ENCODE assay signal across 1 cellular context in the genomic region with DNA sequence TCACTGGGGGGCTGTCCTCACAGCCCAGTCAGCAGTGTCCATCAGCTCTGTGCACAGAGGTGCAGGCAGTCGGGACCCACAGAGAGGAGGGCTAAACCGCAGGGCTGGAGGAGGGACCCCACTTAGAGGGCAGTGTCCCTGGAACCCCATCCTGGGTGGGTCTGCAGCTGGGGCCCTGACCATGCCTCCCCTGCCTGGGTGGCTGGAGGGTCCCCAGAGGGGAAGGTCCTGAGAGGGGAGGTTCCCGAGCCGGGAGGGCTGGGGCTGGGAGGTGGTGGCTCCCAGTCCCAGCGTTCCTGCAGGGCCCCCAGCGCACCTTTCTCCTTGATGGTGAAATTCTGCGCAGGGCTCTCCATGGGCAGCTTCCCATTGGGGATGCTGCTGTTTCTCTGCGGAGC.
TF ChIP-seq lines count a peak whose summit lies in the region.

No MANE protein-coding gene starts in this region.

TF ChIP-seq in WTC11, 78 proteins besides CTCF, POLR2A, EP300 and RAD21 (continued from another document):
- no peak for TF ChIP-seq E2F1 (CRISPR knock-in tag; IDR thresholded peaks at IDR 0.05)
- no peak for TF ChIP-seq MYBL2 (CRISPR knock-in tag; IDR thresholded peaks at IDR 0.05)
- TF ChIP-seq GRHL2 (CRISPR knock-in tag; IDR thresholded peaks at IDR 0.05; ENCODE audit: insufficient replicate concordance, severe bottlenecking), result no peak
- TF ChIP-seq ETV6 (CRISPR knock-in tag; IDR thresholded peaks at IDR 0.05), result no peak
- TF ChIP-seq, protein P1, sequence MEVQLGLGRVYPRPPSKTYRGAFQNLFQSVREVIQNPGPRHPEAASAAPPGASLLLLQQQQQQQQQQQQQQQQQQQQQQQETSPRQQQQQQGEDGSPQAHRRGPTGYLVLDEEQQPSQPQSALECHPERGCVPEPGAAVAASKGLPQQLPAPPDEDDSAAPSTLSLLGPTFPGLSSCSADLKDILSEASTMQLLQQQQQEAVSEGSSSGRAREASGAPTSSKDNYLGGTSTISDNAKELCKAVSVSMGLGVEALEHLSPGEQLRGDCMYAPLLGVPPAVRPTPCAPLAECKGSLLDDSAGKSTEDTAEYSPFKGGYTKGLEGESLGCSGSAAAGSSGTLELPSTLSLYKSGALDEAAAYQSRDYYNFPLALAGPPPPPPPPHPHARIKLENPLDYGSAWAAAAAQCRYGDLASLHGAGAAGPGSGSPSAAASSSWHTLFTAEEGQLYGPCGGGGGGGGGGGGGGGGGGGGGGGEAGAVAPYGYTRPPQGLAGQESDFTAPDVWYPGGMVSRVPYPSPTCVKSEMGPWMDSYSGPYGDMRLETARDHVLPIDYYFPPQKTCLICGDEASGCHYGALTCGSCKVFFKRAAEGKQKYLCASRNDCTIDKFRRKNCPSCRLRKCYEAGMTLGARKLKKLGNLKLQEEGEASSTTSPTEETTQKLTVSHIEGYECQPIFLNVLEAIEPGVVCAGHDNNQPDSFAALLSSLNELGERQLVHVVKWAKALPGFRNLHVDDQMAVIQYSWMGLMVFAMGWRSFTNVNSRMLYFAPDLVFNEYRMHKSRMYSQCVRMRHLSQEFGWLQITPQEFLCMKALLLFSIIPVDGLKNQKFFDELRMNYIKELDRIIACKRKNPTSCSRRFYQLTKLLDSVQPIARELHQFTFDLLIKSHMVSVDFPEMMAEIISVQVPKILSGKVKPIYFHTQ (CRISPR knock-in tag; IDR thresholded peaks at IDR 0.05), result no peak
- TF ChIP-seq, protein P2, sequence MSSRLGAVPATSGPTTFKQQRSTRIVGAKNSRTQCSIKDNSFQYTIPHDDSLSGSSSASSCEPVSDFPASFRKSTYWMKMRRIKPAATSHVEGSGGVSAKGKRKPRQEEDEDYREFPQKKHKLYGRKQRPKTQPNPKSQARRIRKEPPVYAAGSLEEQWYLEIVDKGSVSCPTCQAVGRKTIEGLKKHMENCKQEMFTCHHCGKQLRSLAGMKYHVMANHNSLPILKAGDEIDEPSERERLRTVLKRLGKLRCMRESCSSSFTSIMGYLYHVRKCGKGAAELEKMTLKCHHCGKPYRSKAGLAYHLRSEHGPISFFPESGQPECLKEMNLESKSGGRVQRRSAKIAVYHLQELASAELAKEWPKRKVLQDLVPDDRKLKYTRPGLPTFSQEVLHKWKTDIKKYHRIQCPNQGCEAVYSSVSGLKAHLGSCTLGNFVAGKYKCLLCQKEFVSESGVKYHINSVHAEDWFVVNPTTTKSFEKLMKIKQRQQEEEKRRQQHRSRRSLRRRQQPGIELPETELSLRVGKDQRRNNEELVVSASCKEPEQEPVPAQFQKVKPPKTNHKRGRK (CRISPR knock-in tag; IDR thresholded peaks at IDR 0.05; ENCODE audit: borderline replicate concordance), result no peak
- TF ChIP-seq ZBTB21 (CRISPR knock-in tag; IDR thresholded peaks at IDR 0.05; ENCODE audit: borderline replicate concordance), result no peak
